Comparison of ENCODE assay signal across 1 cellular context in genomic region chr4:15244354-15244753, GRCh38.
TF ChIP-seq lines count a peak whose summit lies in the region.

No MANE protein-coding gene starts in this region.

TF ChIP-seq in HepG2, 621 proteins besides CTCF, POLR2A, EP300 and RAD21:
- TF ChIP-seq ZBTB40 (IDR thresholded peaks at IDR 0.05) (no peak), ZBTB40 (CRISPR knock-in tag; IDR thresholded peaks at IDR 0.05) (no peak), ZNF850 (CRISPR knock-in tag; conservative IDR thresholded peaks at IDR 0.05) (no peak), SP4 (CRISPR knock-in tag; IDR thresholded peaks at IDR 0.05) (no peak), ARID3A (IDR thresholded peaks at IDR 0.05; ENCODE audit: low read depth, low read length) (no peak), NFE2L2 (IDR thresholded peaks at IDR 0.05; ENCODE audit: low read length) (no peak), NCOA1 (CRISPR knock-in tag; IDR thresholded peaks at IDR 0.05) (no peak), LCORL (IDR thresholded peaks at IDR 0.05) (no peak), LCORL (CRISPR knock-in tag; IDR thresholded peaks at IDR 0.05) (no peak), SNAPC5 (CRISPR knock-in tag; IDR thresholded peaks at IDR 0.05; ENCODE audit: borderline replicate concordance) (no peak), NCOA5 (CRISPR knock-in tag; IDR thresholded peaks at IDR 0.05) (no peak), EED (CRISPR knock-in tag; IDR thresholded peaks at IDR 0.05) (no peak), ZBTB7B (CRISPR knock-in tag; IDR thresholded peaks at IDR 0.05) (no peak), BHLHE40 (IDR thresholded peaks at IDR 0.05; ENCODE audit: low read length) (no peak), ATRX (CRISPR knock-in tag; IDR thresholded peaks at IDR 0.05; ENCODE audit: borderline replicate concordance) (no peak), ZBTB26 (CRISPR knock-in tag; IDR thresholded peaks at IDR 0.05; ENCODE audit: borderline replicate concordance) (no peak), SMC3 (IDR thresholded peaks at IDR 0.05; ENCODE audit: low read length) (no peak), ZNF407 (CRISPR knock-in tag; IDR thresholded peaks at IDR 0.05; ENCODE audit: not compliant biosample characterization) (no peak), REST (IDR thresholded peaks at IDR 0.05; ENCODE audit: borderline replicate concordance in 1 of 2, low read depth in 1 of 2, low read length in 2 of 2) (no peak), GATA4 (IDR thresholded peaks at IDR 0.05; ENCODE audit: borderline replicate concordance, low read depth) (no peak), ZNF691 (CRISPR knock-in tag; IDR thresholded peaks at IDR 0.05; ENCODE audit: borderline replicate concordance, low read depth) (no peak)
